12 cellular contexts compared by ENCODE assay signal in genomic region chr1:161199506-161200119, GRCh38. TPM values are rescaled to one million over a fixed set of nuclear protein-coding genes. Genes with fewer than 3 reads are reported as not detected.
DNase-seq lines count a peak whose midpoint lies in the region; ATAC-seq, FAIRE-seq and TF ChIP-seq lines count a peak whose summit lies in the region.
"Had no signal": no experiment of that assay in that cellular context is flagged by ENCODE, and none has a peak within 500 bp of the region (broad histone marks: within the 10 kb centered on the region; RNA-seq: fewer than 3 reads in every experiment).

No MANE protein-coding gene starts in this region.

- H4K91ac ChIP-seq in mesenchymal stem cell (ENCODE audit: low read length), result no peak overlapping the region

- no peaks in the 10 kb centered on the region for H3K9me3 Mint-ChIP-seq in activated T-cell treated with anti-CD3 and anti-CD28 coated beads, Interleukin-2, amount 50 U/mL, for 24 hours
- H3K9me3 Mint-ChIP-seq in brain, result no peaks in the 10 kb centered on the region

- no peaks in the 10 kb centered on the region for H3K27me3 Mint-ChIP-seq in activated T-cell treated with anti-CD3 and anti-CD28 coated beads, Interleukin-2, amount 50 U/mL, for 24 hours
- peaks cover 18% of the 10 kb centered on the region for H3K27me3 Mint-ChIP-seq in brain

- no peaks in the 10 kb centered on the region for H3K9me3 ChIP-seq in mesenchymal stem cell (ENCODE audit: control insufficient read depth, low read length)
- H3K9me3 ChIP-seq in thyroid gland, result no peaks in the 10 kb centered on the region

- no peak for ATAC-seq in HG02571 (IDR thresholded peaks at IDR 0.05; ENCODE audit: unreplicated experiment)

- H4K8ac ChIP-seq in mesenchymal stem cell (ENCODE audit: low read length), result no peak overlapping the region

- H2AFZ ChIP-seq in mesenchymal stem cell (ENCODE audit: low read depth, low read length), result no peak overlapping the region

- no peak overlapping the region for H3K23ac ChIP-seq in mesenchymal stem cell (ENCODE audit: low read length in 2 of 2)

- H3K27ac Mint-ChIP-seq in activated T-cell treated with anti-CD3 and anti-CD28 coated beads, Interleukin-2, amount 50 U/mL, for 24 hours, result peak overlapping the region; percentile 96
- peak overlapping the region; percentile 92 to 99 (median 95) for H3K27ac Mint-ChIP-seq in brain

- H3K4me1 Mint-ChIP-seq in activated T-cell treated with anti-CD3 and anti-CD28 coated beads, Interleukin-2, amount 50 U/mL, for 24 hours (ENCODE audit: low read depth), result peaks cover 52% of the 10 kb centered on the region
- peaks cover 91% of the 10 kb centered on the region for H3K4me1 Mint-ChIP-seq in brain

- no peak overlapping the region for H3K18ac ChIP-seq in mesenchymal stem cell (ENCODE audit: low read depth in 1 of 2, low read length in 2 of 2)

- 74% methylated on average over 5 of the region's 5 CpGs for WGBS in mesenchymal stem cell
- WGBS in thyroid gland, 2 donors, result 59% methylated on average over 5 of the region's 5 CpGs

- no peak overlapping the region for H2BK15ac ChIP-seq in mesenchymal stem cell (ENCODE audit: low read depth, poor library complexity, severe bottlenecking)

- H3K4me3 ChIP-seq in mesenchymal stem cell (ENCODE audit: insufficient read depth in 1 of 2, low read depth in 1 of 2, low read length in 2 of 2), result peak overlapping the region in 1 of 2 experiments; percentile 84
- no peak overlapping the region for H3K4me3 ChIP-seq in thyroid gland (replicated peaks in 1 of 3)

- H3K36me3 ChIP-seq in mesenchymal stem cell (ENCODE audit: control insufficient read depth in 1 of 2, insufficient read depth in 2 of 2, low read depth in 1 of 2, low read length in 2 of 2), result peaks cover 4 to 28% of the 10 kb centered on the region in 2 experiments
- peaks cover 0 to 10% of the 10 kb centered on the region in 2 donors for H3K36me3 ChIP-seq in thyroid gland

- H2AK5ac ChIP-seq in mesenchymal stem cell (ENCODE audit: low read length, severe bottlenecking), result no peak overlapping the region

- no peak overlapping the region for H3K4ac ChIP-seq in mesenchymal stem cell (ENCODE audit: low read depth in 1 of 2, low read length in 2 of 2)

- H3K79me1 ChIP-seq in mesenchymal stem cell (replicated peaks; ENCODE audit: low read length, poor library complexity, severe bottlenecking), result peaks cover 7% of the 10 kb centered on the region

- intact Hi-C loops in thyroid gland (cut with DNase I), result loop anchor here (10.0 kb wide), 1 partner anchor 185 kb away; no protein-coding TSS in a partner anchor

- peaks cover 21% of the 10 kb centered on the region for H3K36me3 Mint-ChIP-seq in activated T-cell treated with anti-CD3 and anti-CD28 coated beads, Interleukin-2, amount 50 U/mL, for 24 hours (ENCODE audit: low read depth)
- peaks cover 11% of the 10 kb centered on the region for H3K36me3 Mint-ChIP-seq in brain

- no peak for TF ChIP-seq POLR2A in thyroid gland (IDR thresholded peaks at IDR 0.05)

- no peak overlapping the region for H3K27ac ChIP-seq in mesenchymal stem cell (ENCODE audit: low read length, poor library complexity, severe bottlenecking)
- H3K27ac ChIP-seq in thyroid gland, result peak overlapping the region; percentile 94 to 96 (median 94)

- peak overlapping the region; percentile 83 for H3K9ac ChIP-seq in mesenchymal stem cell (ENCODE audit: low read length)

- H2BK12ac ChIP-seq in mesenchymal stem cell (ENCODE audit: low read length in 2 of 2), result no peak overlapping the region

- H2BK120ac ChIP-seq in mesenchymal stem cell (ENCODE audit: low read depth, low read length), result no peak overlapping the region

- no peak overlapping the region for H3K14ac ChIP-seq in mesenchymal stem cell (ENCODE audit: low read length in 2 of 2)

- H3K4me2 ChIP-seq in mesenchymal stem cell (ENCODE audit: low read length, poor library complexity, severe bottlenecking), result no peak overlapping the region

- FAIRE-seq in HTR-8/SVneo (lab: Jason Lieb, UNC), result no peak
- FAIRE-seq: colon, GM18507 had no signal

- TF ChIP-seq CTCF in brain (conservative IDR thresholded peaks at IDR 0.05) (no peak), thyroid gland (IDR thresholded peaks at IDR 0.05) (no peak)

- no peak for DNase-seq in activated T-cell treated with anti-CD3 and anti-CD28 coated beads, Interleukin-2, amount 50 U/mL, for 24 hours
- no peak for DNase-seq in activated T-cell treated with anti-CD3 and anti-CD28 coated beads for 4 hours
- no peak for DNase-seq in mesenchymal stem cell
- DNase-seq in thyroid gland, result no peak
- no peak for DNase-seq in NAMALWA (ENCODE audit: low spot score)
- DNase-seq in HTR-8/SVneo (ENCODE audit: insufficient read length, low spot score), result no peak
- DNase-seq: AML-193, NCI-H1417 treated with DMSO at 0.1 percent for 48 hours had no signal

- H2BK5ac ChIP-seq in mesenchymal stem cell (ENCODE audit: low read depth, low read length, poor library complexity, severe bottlenecking), result no peak overlapping the region

- H3K27me3 ChIP-seq in mesenchymal stem cell (ENCODE audit: control insufficient read depth in 1 of 2, insufficient read depth in 1 of 2, low read length in 2 of 2) (no peaks in the 10 kb centered on the region), thyroid gland (no peaks in the 10 kb centered on the region)

- H3K4me3 Mint-ChIP-seq in activated T-cell treated with anti-CD3 and anti-CD28 coated beads, Interleukin-2, amount 50 U/mL, for 24 hours, result no peak overlapping the region
- H3K4me3 Mint-ChIP-seq in brain, result peak overlapping the region; percentile 10 to 89 (median 76)

- H3K4me1 ChIP-seq in mesenchymal stem cell (ENCODE audit: control insufficient read depth, insufficient read depth, low read depth, low read length) (peaks cover 14% of the 10 kb centered on the region), thyroid gland (peaks cover 20 to 47% of the 10 kb centered on the region in 2 donors)

RNA-seq across cellular contexts. Expression of gene ADAMTS4, which starts 0.8 kb away (rescaled TPM):
- 17.3 TPM for polyA plus RNA-seq in brain (ENCODE audit: insufficient read depth, low read depth, low replicate concordance)
- polyA plus RNA-seq in mesenchymal stem cell (2013, experiment 1 of 2), result 0.03 TPM
- polyA plus RNA-seq in mesenchymal stem cell (2013, experiment 2 of 2), result 0.12 TPM
- 10 to 100 TPM in 1 of 4 donors, 1 to 10 TPM in 3; 4.6 to 24.4 (median 9.4) TPM for total RNA-seq in thyroid gland

RNA-seq across cellular contexts. Expression of gene NDUFS2, which starts 2.6 kb away (rescaled TPM):
- polyA plus RNA-seq in brain (ENCODE audit: insufficient read depth, low read depth, low replicate concordance), result 77.1 TPM
- 47.0 TPM for polyA plus RNA-seq in mesenchymal stem cell (2013, experiment 1 of 2)
- polyA plus RNA-seq in mesenchymal stem cell (2013, experiment 2 of 2), result 43.3 TPM
- total RNA-seq in thyroid gland, result 100 to 1,000 TPM in 2 of 4 donors, 10 to 100 TPM in 2; 75.4 to 122 (median 99.9) TPM

RNA-seq across cellular contexts. Expression of gene FCER1G, which starts 15.5 kb away (rescaled TPM):
- polyA plus RNA-seq in brain (ENCODE audit: insufficient read depth, low read depth, low replicate concordance), result 38.4 TPM
- 0.51 TPM for polyA plus RNA-seq in mesenchymal stem cell (2013, experiment 1 of 2)
- polyA plus RNA-seq in mesenchymal stem cell (2013, experiment 2 of 2), result 0.56 TPM
- total RNA-seq in thyroid gland, result 10 to 100 TPM; 16.3 to 70.9 (median 22.3) TPM

RNA-seq across cellular contexts. Expression of gene B4GALT3, which starts 22.3 kb away (rescaled TPM):
- 52.8 TPM for polyA plus RNA-seq in brain (ENCODE audit: insufficient read depth, low read depth, low replicate concordance)
- polyA plus RNA-seq in mesenchymal stem cell (2013, experiment 1 of 2), result 34.5 TPM
- polyA plus RNA-seq in mesenchymal stem cell (2013, experiment 2 of 2), result 34.5 TPM
- 10 to 100 TPM; 24.1 to 34.0 (median 29.2) TPM for total RNA-seq in thyroid gland

RNA-seq across cellular contexts. Expression of gene APOA2, which starts 23.8 kb away (rescaled TPM):
- polyA plus RNA-seq in brain (ENCODE audit: insufficient read depth, low read depth, low replicate concordance), result not detected
- not detected for polyA plus RNA-seq in mesenchymal stem cell (2013, experiment 1 of 2)
- polyA plus RNA-seq in mesenchymal stem cell (2013, experiment 2 of 2), result not detected
- total RNA-seq in thyroid gland, result not detected
